In genomic region chr6:8579372-8579771, GRCh38 we compare ENCODE assay signal across 32 cellular contexts.
A peak's percentile ranks its signal among the peaks of the same experiment; 100 is the strongest.
DNase-seq lines count a peak whose midpoint lies in the region; ATAC-seq, FAIRE-seq and TF ChIP-seq lines count a peak whose summit lies in the region.
"Had no signal": no experiment of that assay in that cellular context is flagged by ENCODE, and none has a peak within 500 bp of the region (broad histone marks: within the 10 kb centered on the region; RNA-seq: fewer than 3 reads in every experiment).

No MANE protein-coding gene starts in this region.

- H2AK5ac ChIP-seq in trophoblast cell (ENCODE audit: low read length): no peak overlapping the region

- H3K4me2 ChIP-seq in trophoblast cell (ENCODE audit: low read length): peak overlapping the region; percentile 3
- H3K4me2 ChIP-seq: KMS-11 had no signal

- H3K4ac ChIP-seq in trophoblast cell (ENCODE audit: low read depth, low read length): no peak overlapping the region

- no peak overlapping the region for H2BK5ac ChIP-seq in trophoblast cell (ENCODE audit: low read depth, low read length, poor library complexity)

- DNase-seq in NCI-H2029 (lab: John Stamatoyannopoulos, UW): peak; percentile 19
- DNase-seq in NCI-H2029 treated with DMSO at 0.1 percent for 48 hours (lab: John Stamatoyannopoulos, UW): no peak
- peak; percentile 63 for DNase-seq in NCI-H69 (lab: John Stamatoyannopoulos, UW)
- DNase-seq in trophoblast cell: peak; percentile 7 to 50
- no peak for DNase-seq in kidney
- no peak for DNase-seq in CD4-positive, alpha-beta T cell
- DNase-seq: activated CD4-positive, alpha-beta T cell treated with anti-CD3 and anti-CD28 coated beads, Interleukin-2, amount 50 U/mL, for 48 hours; activated naive CD4-positive, alpha-beta T cell treated with anti-CD3 and anti-CD28 coated beads, Interleukin-2, amount 10 ng/mL, durations not matched to agents 7 days and 5 days; amniotic stem cell; CD4-positive, CD25-positive, alpha-beta regulatory T cell; colonic mucosa; DMS 273 treated with DMSO at 0.1 percent for 48 hours; effector CD8-positive, alpha-beta T cell; foreskin melanocyte; left ventricle myocardium inferior; naive B cell; NCI-H1436 treated with DMSO at 0.1 percent for 48 hours; NCI-H2171; nucleus accumbens; psoas muscle; stimulated activated naive CD4-positive, alpha-beta T cell treated with Interleukin-2 at 50 U/mL for 16 hours; T-helper 1 cell; testis had no signal

- WGBS in trophoblast cell (ENCODE audit: extremely low coverage, insufficient coverage, insufficient read length): no CpG with 5 or more reads among the region's 1 CpG

- H3K9ac ChIP-seq in trophoblast cell (ENCODE audit: low read length) (no peak overlapping the region), kidney (ENCODE audit: low read length in 2 of 2) (no peak overlapping the region)
- H3K9ac ChIP-seq: KMS-11 had no signal

- CTCF ChIA-PET in CD4-positive, alpha-beta T cell (lab: Charles Lee): no interaction called here

- H3K27ac Mint-ChIP-seq in CD4-positive, alpha-beta T cell: no peak overlapping the region
- H3K27ac Mint-ChIP-seq: activated naive CD4-positive, alpha-beta T cell treated with anti-CD3 and anti-CD28 coated beads, Interleukin-2, amount 10 ng/mL, durations not matched to agents 7 days and 5 days; CD4-positive, CD25-positive, alpha-beta regulatory T cell had no signal

- no peak overlapping the region for H2BK120ac ChIP-seq in trophoblast cell (ENCODE audit: insufficient read depth, low read length, poor library complexity)

- FAIRE-seq in kidney (lab: Jason Lieb, UNC): no peak
- FAIRE-seq: GM19239, RCC 7860 had no signal

- intact Hi-C loops in kidney (cut with DNase I): no loop called here
- intact Hi-C loops in CD4-positive, alpha-beta T cell (cut with DNase I, micrococcal nuclease): no loop called here

- no peak overlapping the region for H3K23ac ChIP-seq in trophoblast cell (ENCODE audit: low read length)

- H3K27ac ChIP-seq in trophoblast cell (ENCODE audit: low read depth, low read length) (peak overlapping the region; percentile 64), kidney (ENCODE audit: low read depth in 2 of 2, low read length in 2 of 2) (no peak overlapping the region)
- no peak overlapping the region for H3K27ac ChIP-seq in CD4-positive, alpha-beta T cell (ENCODE audit: low read depth, low read length)
- H3K27ac ChIP-seq: 22Rv1, colonic mucosa, KMS-11, left ventricle myocardium inferior, psoas muscle, SJSA1, testis, vagina had no signal

- no peak overlapping the region for H2BK12ac ChIP-seq in trophoblast cell (ENCODE audit: low read length)

- H3K4me3 ChIP-seq in trophoblast cell (ENCODE audit: low read depth, low read length): no peak overlapping the region
- no peak overlapping the region for H3K4me3 ChIP-seq in kidney (ENCODE audit: low read length in 2 of 2)
- H3K4me3 ChIP-seq: colonic mucosa, left ventricle myocardium inferior, psoas muscle, SJSA1, testis, vagina had no signal

- H2AFZ ChIP-seq in trophoblast cell (ENCODE audit: insufficient read depth, low read length, poor library complexity): no peak overlapping the region

- peak; percentile 65 for ATAC-seq in esophagus mucosa
- ATAC-seq in HG02759 (IDR thresholded peaks at IDR 0.05; ENCODE audit: unreplicated experiment): no peak
- ATAC-seq in CD4-positive, alpha-beta T cell (ENCODE audit: poor library complexity): no peak
- ATAC-seq: HCT116, psoas muscle had no signal

- no peaks in the 10 kb centered on the region for H3K36me3 Mint-ChIP-seq in CD4-positive, alpha-beta T cell (ENCODE audit: low read depth)
- H3K36me3 Mint-ChIP-seq: activated naive CD4-positive, alpha-beta T cell treated with anti-CD3 and anti-CD28 coated beads, Interleukin-2, amount 10 ng/mL, durations not matched to agents 7 days and 5 days; CD4-positive, CD25-positive, alpha-beta regulatory T cell; naive B cell had no signal

- H3K14ac ChIP-seq in trophoblast cell (ENCODE audit: low read length): no peak overlapping the region

- no peaks in the 10 kb centered on the region for H3K4me1 Mint-ChIP-seq in CD4-positive, alpha-beta T cell (ENCODE audit: low read depth)
- H3K4me1 Mint-ChIP-seq: activated naive CD4-positive, alpha-beta T cell treated with anti-CD3 and anti-CD28 coated beads, Interleukin-2, amount 10 ng/mL, durations not matched to agents 7 days and 5 days; CD4-positive, CD25-positive, alpha-beta regulatory T cell; naive B cell had no signal

- no peaks in the 10 kb centered on the region for H3K27me3 Mint-ChIP-seq in CD4-positive, alpha-beta T cell
- H3K27me3 Mint-ChIP-seq: activated naive CD4-positive, alpha-beta T cell treated with anti-CD3 and anti-CD28 coated beads, Interleukin-2, amount 10 ng/mL, durations not matched to agents 7 days and 5 days; CD4-positive, CD25-positive, alpha-beta regulatory T cell had no signal

- H3K9me3 ChIP-seq in trophoblast cell (ENCODE audit: insufficient read depth, low read depth, low read length): no peaks in the 10 kb centered on the region
- H3K9me3 ChIP-seq in kidney (ENCODE audit: control insufficient read depth in 1 of 2, low read length in 2 of 2): no peaks in the 10 kb centered on the region
- no peaks in the 10 kb centered on the region for H3K9me3 ChIP-seq in CD4-positive, alpha-beta T cell (ENCODE audit: control insufficient read depth, low read length)
- H3K9me3 ChIP-seq: colonic mucosa, left ventricle myocardium inferior, psoas muscle, testis, vagina had no signal

- no peaks in the 10 kb centered on the region for H3K36me3 ChIP-seq in trophoblast cell (ENCODE audit: control insufficient read depth in 1 of 2, insufficient read depth in 2 of 2, low read length in 2 of 2)
- H3K36me3 ChIP-seq in kidney (ENCODE audit: control insufficient read depth in 1 of 2, insufficient read depth in 2 of 2, low read length in 2 of 2): no peaks in the 10 kb centered on the region
- H3K36me3 ChIP-seq: colonic mucosa, left ventricle myocardium inferior, SJSA1, vagina had no signal

- no peaks in the 10 kb centered on the region for H3K27me3 ChIP-seq in trophoblast cell (ENCODE audit: insufficient read depth, low read length)
- H3K27me3 ChIP-seq in CD4-positive, alpha-beta T cell (ENCODE audit: control insufficient read depth, insufficient read depth, low read length): no peaks in the 10 kb centered on the region
- H3K27me3 ChIP-seq: colonic mucosa, SJSA1, testis, vagina had no signal

- no peak overlapping the region for H3K4me3 Mint-ChIP-seq in CD4-positive, alpha-beta T cell
- H3K4me3 Mint-ChIP-seq: activated naive CD4-positive, alpha-beta T cell treated with anti-CD3 and anti-CD28 coated beads, Interleukin-2, amount 10 ng/mL, durations not matched to agents 7 days and 5 days; CD4-positive, CD25-positive, alpha-beta regulatory T cell; naive B cell had no signal

- H3K79me2 ChIP-seq in trophoblast cell (ENCODE audit: control insufficient read depth, insufficient read depth, low read length, poor library complexity): no peaks in the 10 kb centered on the region

- no peak overlapping the region for H4K12ac ChIP-seq in trophoblast cell (ENCODE audit: low read depth, low read length)

- no peak overlapping the region for H4K8ac ChIP-seq in trophoblast cell (ENCODE audit: low read depth, low read length)

- peaks cover 4% of the 10 kb centered on the region for H3K79me1 ChIP-seq in trophoblast cell (ENCODE audit: low read length)

- H3K9me3 Mint-ChIP-seq in CD4-positive, alpha-beta T cell: peaks cover 7% of the 10 kb centered on the region

- no peak for TF ChIP-seq CTCF in kidney (IDR thresholded peaks at IDR 0.05; ENCODE audit: borderline replicate concordance, extremely low read depth, insufficient read depth)
- TF ChIP-seq CTCF in CD4-positive, alpha-beta T cell (IDR thresholded peaks at IDR 0.05): no peak

- H3K18ac ChIP-seq in trophoblast cell (ENCODE audit: low read length): no peak overlapping the region

- H3K4me1 ChIP-seq in trophoblast cell (ENCODE audit: control insufficient read depth in 1 of 2, insufficient read depth in 2 of 2, low read length in 2 of 2) (peaks cover 8 to 10% of the 10 kb centered on the region in 2 experiments), kidney (ENCODE audit: control insufficient read depth in 1 of 2, insufficient read depth in 1 of 2, low read depth in 1 of 2, low read length in 2 of 2) (no peaks in the 10 kb centered on the region)
- H3K4me1 ChIP-seq: colonic mucosa, left ventricle myocardium inferior, psoas muscle, SJSA1, testis, vagina had no signal

- POLR2A ChIA-PET in CD4-positive, alpha-beta T cell (lab: Charles Lee): no interaction called here

- H4K91ac ChIP-seq in trophoblast cell (ENCODE audit: low read depth, low read length): no peak overlapping the region

Comparison
In these comparisons a context has a peak if more than half of its experiments do, and no peak if none do; other contexts are left out.
1. DNase-seq: peak in NCI-H2029 (single experiment), NCI-H69 (single experiment) and trophoblast cell (2 of 2); none in NCI-H2029 treated with DMSO at 0.1 percent for 48 hours (single experiment), kidney (single experiment) and CD4-positive, alpha-beta T cell (0 of 10).